Comparison of ENCODE assay signal across 8 cellular contexts in the genomic region with DNA sequence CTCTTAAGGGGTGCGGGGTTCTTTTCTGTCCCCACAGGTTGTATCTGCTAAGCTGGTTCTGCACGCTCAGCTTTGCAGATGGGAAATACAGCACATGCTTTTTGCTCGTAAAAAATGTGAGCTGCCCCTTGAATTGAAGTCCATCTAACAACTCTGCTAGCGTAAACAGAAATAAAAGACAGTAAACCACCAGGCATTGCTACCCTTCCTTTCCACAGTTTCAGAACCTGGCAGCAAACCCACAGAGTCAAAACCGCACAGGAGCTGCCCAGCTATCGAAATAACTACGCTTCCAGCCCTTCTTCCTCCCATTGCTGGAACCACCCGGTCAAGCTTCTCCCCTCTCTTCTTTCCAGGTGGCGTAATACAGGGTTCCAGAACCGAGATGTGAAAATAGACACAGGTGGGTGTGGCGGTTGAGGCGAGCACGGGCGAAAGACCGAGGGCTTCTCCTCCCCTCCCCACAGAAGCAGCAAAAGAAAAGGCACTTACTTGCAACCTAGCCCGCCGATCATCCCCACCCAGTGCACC. TPM values are rescaled to one million over a fixed set of nuclear protein-coding genes. Genes with fewer than 3 reads are reported as not detected.
A peak's percentile ranks its signal among the peaks of the same experiment; 100 is the strongest.
DNase-seq lines count a peak whose midpoint lies in the region; ATAC-seq and TF ChIP-seq lines count a peak whose summit lies in the region.

No MANE protein-coding gene starts in this region.

- no peaks in the 10 kb centered on the region for H3K36me3 Mint-ChIP-seq in mesothelial cell of epicardium

- H4K20me1 ChIP-seq in Loucy (ENCODE audit: insufficient read depth, low read length, poor library complexity, severe bottlenecking): no peaks in the 10 kb centered on the region

- H3K4me1 ChIP-seq in Loucy (ENCODE audit: insufficient read depth, low read length, poor library complexity, severe bottlenecking): peaks cover 25% of the 10 kb centered on the region
- no peaks in the 10 kb centered on the region for H3K4me1 ChIP-seq in effector memory CD4-positive, alpha-beta T cell (ENCODE audit: control insufficient read depth, insufficient read depth, low read length, poor library complexity, severe bottlenecking)

- no peaks in the 10 kb centered on the region for H3K79me2 ChIP-seq in Loucy (ENCODE audit: insufficient read depth, low read length)

- peaks cover 19% of the 10 kb centered on the region for H3K4me1 Mint-ChIP-seq in mesothelial cell of epicardium

- H3K4me2 ChIP-seq in Loucy (ENCODE audit: low read depth, low read length, poor library complexity, severe bottlenecking): peak overlapping the region; percentile 9

- H3K36me3 ChIP-seq in Loucy (ENCODE audit: insufficient read depth, low read length): no peaks in the 10 kb centered on the region
- H3K36me3 ChIP-seq in effector memory CD4-positive, alpha-beta T cell (ENCODE audit: control insufficient read depth, insufficient read depth, low read length): no peaks in the 10 kb centered on the region

- H3K4me3 Mint-ChIP-seq in mesothelial cell of epicardium: peak overlapping the region; percentile 67

- H3F3A ChIP-seq in Loucy (ENCODE audit: low read depth): no peaks in the 10 kb centered on the region

- no peak overlapping the region for H2AFZ ChIP-seq in Loucy (ENCODE audit: low read length)

- no peaks in the 10 kb centered on the region for H3K27me3 ChIP-seq in Loucy (ENCODE audit: insufficient read depth, low read length, poor library complexity, severe bottlenecking)
- H3K27me3 ChIP-seq in effector memory CD4-positive, alpha-beta T cell (replicated peaks; ENCODE audit: control insufficient read depth, insufficient read depth, low read length, poor library complexity, severe bottlenecking): no peaks in the 10 kb centered on the region

- no peak overlapping the region for H3K27ac Mint-ChIP-seq in mesothelial cell of epicardium

- peak; percentile 34 for DNase-seq in A172 (ENCODE audit: low spot score)
- peak; percentile 15 to 16 for DNase-seq in cardiac fibroblast (ENCODE audit: low read depth in 2 of 2)
- peak in 1 of 2 experiments; percentile 39 for DNase-seq in mesothelial cell of epicardium (ENCODE audit: low spot score in 2 of 2, unreplicated experiment in 2 of 2)
- DNase-seq in effector memory CD4-positive, alpha-beta T cell: no peak

- no peak overlapping the region for H3K9ac ChIP-seq in Loucy (ENCODE audit: low read depth, low read length, poor library complexity, severe bottlenecking)

- peaks cover 66% of the 10 kb centered on the region for H3K27me3 Mint-ChIP-seq in mesothelial cell of epicardium (ENCODE audit: low read depth)

- H3K27ac ChIP-seq in effector memory CD4-positive, alpha-beta T cell (ENCODE audit: insufficient read depth, low read length, poor library complexity, severe bottlenecking): no peak overlapping the region

- TF ChIP-seq CTCF in Loucy (conservative IDR thresholded peaks at IDR 0.05; ENCODE audit: low read length) (no peak), cardiac fibroblast (IDR thresholded peaks at IDR 0.05; ENCODE audit: low read depth, low read length) (no peak), mesothelial cell of epicardium (IDR thresholded peaks at IDR 0.05; ENCODE audit: unreplicated experiment) (no peak)

- H3K4me3 ChIP-seq in GM08714 (ENCODE audit: low read length) (peak overlapping the region; percentile 6), Loucy (ENCODE audit: low read length, poor library complexity, severe bottlenecking) (no peak overlapping the region), cardiac fibroblast (replicated peaks in 1 of 2; ENCODE audit: low read depth in 2 of 2, low read length in 2 of 2) (peak overlapping the region; percentile 72)
- H3K4me3 ChIP-seq in effector memory CD4-positive, alpha-beta T cell (ENCODE audit: insufficient read depth, low read depth, low read length, poor library complexity, severe bottlenecking): no peak overlapping the region

- H3K9me3 Mint-ChIP-seq in mesothelial cell of epicardium: no peaks in the 10 kb centered on the region

- H3K9me3 ChIP-seq in Loucy (ENCODE audit: insufficient read depth, low read depth, low read length): no peaks in the 10 kb centered on the region
- no peaks in the 10 kb centered on the region for H3K9me3 ChIP-seq in effector memory CD4-positive, alpha-beta T cell (ENCODE audit: control insufficient read depth, low read length)

- no peaks in the 10 kb centered on the region for H3K9me2 ChIP-seq in Loucy (replicated peaks; ENCODE audit: low read depth, low read length)

- no peak for ATAC-seq in HG03196 (IDR thresholded peaks at IDR 0.05; ENCODE audit: unreplicated experiment)
- no peak for ATAC-seq in HG03469 (IDR thresholded peaks at IDR 0.05; ENCODE audit: unreplicated experiment)

RNA-seq across cellular contexts. Expression of a gene that starts 0.5 kb away (rescaled TPM):
- total RNA-seq in A172 (2014; rRNA removed; shearing (Covaris generic)): 6.3 and 8.2 TPM in 2 replicates
- total RNA-seq in mesothelial cell of epicardium: 1.5 to 2.5 TPM (median 1.7 TPM) in 3 replicates

Comparison
In these comparisons a context has a peak if more than half of its experiments do, and no peak if none do; other contexts are left out.
1. DNase-seq: peak in A172 (single experiment) and cardiac fibroblast (2 of 2); none in effector memory CD4-positive, alpha-beta T cell (0 of 3).
2. H3K4me3 ChIP-seq: peak in GM08714 (single experiment) and cardiac fibroblast (2 of 2); none in Loucy (single experiment) and effector memory CD4-positive, alpha-beta T cell (single experiment).